In genomic region chr1:42692461-42692860, GRCh38 we compare ENCODE assay signal across 14 cellular contexts. TPM values are rescaled to one million over a fixed set of nuclear protein-coding genes. Genes with fewer than 3 reads are reported as not detected.
DNase-seq lines count a peak whose midpoint lies in the region; ATAC-seq and TF ChIP-seq lines count a peak whose summit lies in the region.
"Had no signal": no experiment of that assay in that cellular context is flagged by ENCODE, and none has a peak within 500 bp of the region (broad histone marks: within the 10 kb centered on the region; RNA-seq: fewer than 3 reads in every experiment).

No MANE protein-coding gene starts in this region.

- DNase-seq in central memory CD8-positive, alpha-beta T cell (ENCODE audit: low spot score in 2 of 2) = no peak
- peak; percentile 29 for DNase-seq in mucosa of gallbladder (ENCODE audit: low spot score)
- no peak for DNase-seq in NCI-H69 (lab: John Stamatoyannopoulos, UW)
- DNase-seq in HCEC 1CT = no peak
- DNase-seq in SW480 (ENCODE audit: low spot score) = no peak
- DNase-seq in NCI-H1694 (lab: John Stamatoyannopoulos, UW) = no peak
- DNase-seq: foreskin fibroblast, left ventricle myocardium superior, RPMI8226, sigmoid colon had no signal

- ATAC-seq in central memory CD8-positive, alpha-beta T cell (replicated peaks; ENCODE audit: extremely low read depth, poor library complexity, severe bottlenecking) = no peak
- ATAC-seq: left ventricle myocardium superior had no signal

- 40% methylated on average over 5 of the region's 5 CpGs for WGBS in HUES64

- no peaks in the 10 kb centered on the region for H3K27me3 ChIP-seq in HUES64 (ENCODE audit: insufficient read depth, low read length)
- H3K27me3 ChIP-seq: sigmoid colon had no signal

- TF ChIP-seq CTCF in C4-2B (conservative IDR thresholded peaks at IDR 0.05) = no peak

- H3K4me1 ChIP-seq in HUES64 (ENCODE audit: insufficient read depth, low read length) = peaks cover 41% of the 10 kb centered on the region

- H3K9me3 ChIP-seq in HUES64 (ENCODE audit: insufficient read depth, low read depth, low read length) = no peaks in the 10 kb centered on the region
- H3K9me3 ChIP-seq: sigmoid colon had no signal

- no peaks in the 10 kb centered on the region for H3K27me3 Mint-ChIP-seq in central memory CD8-positive, alpha-beta T cell

- H3K4me3 ChIP-seq in HUES64 (ENCODE audit: low read length) = no peak overlapping the region
- H3K4me3 ChIP-seq: sigmoid colon had no signal

- H3K36me3 Mint-ChIP-seq in central memory CD8-positive, alpha-beta T cell (ENCODE audit: insufficient read depth) = peaks cover 42% of the 10 kb centered on the region

- H3K4me3 Mint-ChIP-seq in central memory CD8-positive, alpha-beta T cell = peak overlapping the region; percentile 29

- H3K27ac ChIP-seq in C4-2B (peak overlapping the region; percentile 38; the same call in 1 of the 2 replicates), HUES64 (ENCODE audit: low read depth, low read length) (no peak overlapping the region)
- H3K27ac ChIP-seq: sigmoid colon had no signal

- 0 out of 2 replicates have a peak overlapping the region, but pooled peaks have one; percentile 34 for H3K9ac ChIP-seq in HUES64 (ENCODE audit: low read depth, low read length)

- H3K36me3 ChIP-seq in HUES64 (ENCODE audit: insufficient read depth, low read length) = peaks cover 80% of the 10 kb centered on the region

- peak overlapping the region; percentile 33 for H3K27ac Mint-ChIP-seq in central memory CD8-positive, alpha-beta T cell (ENCODE audit: low read depth)

- no peaks in the 10 kb centered on the region for H3K9me3 Mint-ChIP-seq in central memory CD8-positive, alpha-beta T cell

- H3K4me1 Mint-ChIP-seq in central memory CD8-positive, alpha-beta T cell = peaks cover 79% of the 10 kb centered on the region

RNA-seq across cellular contexts. Expression of gene YBX1, which starts 10.2 kb away (rescaled TPM):
- 1,117 TPM for polyA plus RNA-seq in HUES64 (2013, experiment 1 of 2)
- 1,208 TPM for polyA plus RNA-seq in HUES64 (2013, experiment 2 of 2)
- 408 TPM for total RNA-seq in mucosa of gallbladder

RNA-seq across cellular contexts. Expression of gene PPIH, which starts 34.2 kb away (rescaled TPM):
- 56.5 TPM for polyA plus RNA-seq in HUES64 (2013, experiment 1 of 2)
- 53.1 TPM for polyA plus RNA-seq in HUES64 (2013, experiment 2 of 2)
- 25.4 TPM for total RNA-seq in mucosa of gallbladder

RNA-seq across cellular contexts. Expression of gene CLDN19, which starts 47.6 kb away (rescaled TPM):
- polyA plus RNA-seq in HUES64 (2013, experiment 1 of 2) = 5.4 TPM
- 7.0 TPM for polyA plus RNA-seq in HUES64 (2013, experiment 2 of 2)
- total RNA-seq in mucosa of gallbladder = 0.06 TPM
- total RNA-seq: HT1080, left ventricle myocardium superior, sigmoid colon had no signal
- polyA plus RNA-seq: BJ had no signal
